In genomic region chr5:113031557-113031956, GRCh38 we compare ENCODE assay signal across 15 cellular contexts. TPM values are rescaled to one million over a fixed set of nuclear protein-coding genes. Genes with fewer than 3 reads are reported as not detected.
A peak's percentile ranks its signal among the peaks of the same experiment; 100 is the strongest.
DNase-seq lines count a peak whose midpoint lies in the region; ATAC-seq and TF ChIP-seq lines count a peak whose summit lies in the region.
"Had no signal": no experiment of that assay in that cellular context is flagged by ENCODE, and none has a peak within 500 bp of the region (broad histone marks: within the 10 kb centered on the region; RNA-seq: fewer than 3 reads in every experiment).

No MANE protein-coding gene starts in this region.

- no peaks in the 10 kb centered on the region for H3K9me3 ChIP-seq in H9 (ENCODE audit: control insufficient read depth, low read depth, low read length)
- H3K9me3 ChIP-seq in iPS-20b (ENCODE audit: insufficient read depth, low read depth, low read length) = no peaks in the 10 kb centered on the region
- no peaks in the 10 kb centered on the region for H3K9me3 ChIP-seq in parathyroid adenoma (ENCODE audit: control insufficient read depth, low read length)
- H3K9me3 ChIP-seq: SK-N-SH had no signal

- H3K27me3 ChIP-seq in H9 (ENCODE audit: insufficient read depth, low read length) (no peaks in the 10 kb centered on the region), iPS-20b (ENCODE audit: insufficient read depth, low read length) (no peaks in the 10 kb centered on the region), parathyroid adenoma (ENCODE audit: control insufficient read depth, insufficient read depth, low read length) (no peaks in the 10 kb centered on the region)

- no peak overlapping the region for H3K4me3 ChIP-seq in iPS-20b (ENCODE audit: low read length)
- no peak overlapping the region for H3K4me3 ChIP-seq in parathyroid adenoma (ENCODE audit: low read depth, low read length)

- no peak overlapping the region for H2BK15ac ChIP-seq in H9 (ENCODE audit: low read depth, low read length)

- H3K4me2 ChIP-seq in H9 (ENCODE audit: insufficient read depth, insufficient read length, low read length) (no peak overlapping the region), parathyroid adenoma (ENCODE audit: low read length) (no peak overlapping the region)
- H3K4me2 ChIP-seq: SK-N-SH had no signal

- no peak overlapping the region for H2AK5ac ChIP-seq in H9 (ENCODE audit: insufficient read length, low read length)

- peaks cover 30% of the 10 kb centered on the region for H3K36me3 ChIP-seq in iPS-20b (ENCODE audit: insufficient read depth, low read depth, low read length)
- no peaks in the 10 kb centered on the region for H3K36me3 ChIP-seq in parathyroid adenoma (ENCODE audit: control insufficient read depth, insufficient read depth, low read length)

- no peak overlapping the region for H4K5ac ChIP-seq in H9 (ENCODE audit: insufficient read length, low read depth, low read length)

- H3K4me3 Mint-ChIP-seq in H9 = no peak overlapping the region
- H3K4me3 Mint-ChIP-seq: CD8-positive, alpha-beta T cell; IgD-negative memory B cell had no signal

- H4K91ac ChIP-seq in H9 (ENCODE audit: insufficient read length, low read depth, low read length) = no peak overlapping the region

- no peak overlapping the region for H2AFZ ChIP-seq in H9 (ENCODE audit: low read length)
- H2AFZ ChIP-seq in parathyroid adenoma = no peak overlapping the region

- peak overlapping the region; percentile 12; the same call in 1 of the 2 replicates for H3K14ac ChIP-seq in H9 (ENCODE audit: insufficient read depth, low read length)

- H3K23me2 ChIP-seq in H9 (ENCODE audit: insufficient read length, low read depth, low read length, poor library complexity, severe bottlenecking) = no peaks in the 10 kb centered on the region

- H3K9ac ChIP-seq in H9 (ENCODE audit: extremely low read depth, insufficient read length, low read length) (no peak overlapping the region), iPS-20b (ENCODE audit: low read depth, low read length) (peak overlapping the region; percentile 4; the same call in 1 of the 2 replicates), parathyroid adenoma (no peak overlapping the region)
- H3K9ac ChIP-seq: SK-N-SH had no signal

- no peak overlapping the region for H2BK12ac ChIP-seq in H9 (ENCODE audit: insufficient read length, low read depth, low read length)

- ATAC-seq in GM21423 (IDR thresholded peaks at IDR 0.05; ENCODE audit: unreplicated experiment) = no peak
- ATAC-seq: CD8-positive, alpha-beta T cell had no signal

- no peak overlapping the region for H4K8ac ChIP-seq in H9 (replicated peaks; ENCODE audit: insufficient read length, low read depth, low read length)

- H3K23ac ChIP-seq in H9 (ENCODE audit: insufficient read length, low read depth, low read length) = no peak overlapping the region

- H3K4me1 Mint-ChIP-seq in H9 = peaks cover 38 to 43% of the 10 kb centered on the region in 2 experiments

- H3K4me1 ChIP-seq in H9 (ENCODE audit: insufficient read depth, low read length) (no peaks in the 10 kb centered on the region; the same call in 1 of the 2 replicates), iPS-20b (ENCODE audit: insufficient read depth, low read length) (peaks cover 35% of the 10 kb centered on the region), parathyroid adenoma (peaks cover 62% of the 10 kb centered on the region)

- peaks cover 25 to 29% (median 25%) of the 10 kb centered on the region in 3 experiments; a peak in 6 of 7 replicates for H3K36me3 Mint-ChIP-seq in H9 (ENCODE audit: insufficient read depth in 1 of 3, low read depth in 3 of 3)

- no CpG with 5 or more reads among the region's 2 CpGs for WGBS in H9 (ENCODE audit: extremely low coverage, insufficient read length, low lambda C conversion rate)

- no peak overlapping the region for H2BK120ac ChIP-seq in H9 (ENCODE audit: low read depth, low read length, poor library complexity, severe bottlenecking)

- no peaks in the 10 kb centered on the region for H3K79me1 ChIP-seq in H9 (ENCODE audit: insufficient read depth, low read depth, low read length, poor library complexity, severe bottlenecking)

- peak overlapping the region; percentile 31 to 89 (median 63); a peak in 6 of 7 replicates for H3K27ac Mint-ChIP-seq in H9
- H3K27ac Mint-ChIP-seq: IgD-negative memory B cell had no signal

- TF ChIP-seq CTCF in H9 (conservative IDR thresholded peaks at IDR 0.05) (no peak), RWPE1 (conservative IDR thresholded peaks at IDR 0.05; ENCODE audit: low read depth) (no peak), parathyroid adenoma (IDR thresholded peaks at IDR 0.05) (no peak)

- no peak overlapping the region for H3K18ac ChIP-seq in H9 (ENCODE audit: insufficient read length, low read depth, low read length)

- CTCF ChIA-PET in RWPE1 (lab: Yijun Ruan, JAX) = interaction anchor here (0.7 kb wide), 2 partner anchors 90 to 352 kb away, joined by 3 to 4 read pairs; no protein-coding TSS in a partner anchor

- no peaks in the 10 kb centered on the region; the same call in 1 of the 2 replicates for H3K27me3 Mint-ChIP-seq in H9 (ENCODE audit: low read depth)
- H3K27me3 Mint-ChIP-seq: IgD-negative memory B cell had no signal

- no peaks in the 10 kb centered on the region for H4K20me1 ChIP-seq in H9 (ENCODE audit: control insufficient read depth, insufficient read depth, insufficient read length)

- H2BK20ac ChIP-seq in H9 (ENCODE audit: low read depth, low read length, poor library complexity, severe bottlenecking) = no peak overlapping the region

- no peak overlapping the region for H3K27ac ChIP-seq in H9 (ENCODE audit: insufficient read length, low read depth, low read length)
- 0 out of 2 replicates have a peak overlapping the region, but pooled peaks have one; percentile 19 for H3K27ac ChIP-seq in RWPE1
- H3K27ac ChIP-seq in iPS-20b (ENCODE audit: low read length) = no peak overlapping the region
- H3K27ac ChIP-seq in parathyroid adenoma = peak overlapping the region; percentile 95

- POLR2A ChIA-PET in RWPE1 (lab: Yijun Ruan, JAX; ENCODE audit: low non-redundant PET) = interaction anchor here (0.7 kb wide), 1 partner anchor 136 kb away, joined by 6 read pairs; no protein-coding TSS in a partner anchor

- DNase-seq in H9 (no peak), RWPE1 (ENCODE audit: low spot score) (no peak), SKM-1 (lab: John Stamatoyannopoulos, UW; ENCODE audit: unreplicated experiment) (no peak), NCI-H1417 (lab: John Stamatoyannopoulos, UW) (no peak)
- DNase-seq: CD8-positive, alpha-beta T cell; H7; NCI-H2029; NCI-H510A; NCI-H82; Right ventricle myocardium superior; SK-N-SH had no signal

- H3K79me2 ChIP-seq in H9 (ENCODE audit: insufficient read depth, low read length) (no peaks in the 10 kb centered on the region), parathyroid adenoma (peaks cover 9% of the 10 kb centered on the region)

- no peaks in the 10 kb centered on the region for H3K9me3 Mint-ChIP-seq in H9
- H3K9me3 Mint-ChIP-seq: CD8-positive, alpha-beta T cell; IgD-negative memory B cell had no signal

- H2BK5ac ChIP-seq in H9 (ENCODE audit: insufficient read length, low read length) = no peak overlapping the region

- H3T11ph ChIP-seq in H9 (ENCODE audit: low read length) = no peak overlapping the region

- no peak overlapping the region for H3K56ac ChIP-seq in H9 (ENCODE audit: insufficient read length, low read depth, low read length)

- no peak overlapping the region for H3K4ac ChIP-seq in H9 (ENCODE audit: low read depth, low read length)

RNA-seq across cellular contexts. Expression of gene DCP2, which starts 55.0 kb away (rescaled TPM):
- 164 and 176 TPM in 2 replicates for total RNA-seq in H9 (2021)

Comparison
In these comparisons a context has a peak if more than half of its experiments do, and no peak if none do; other contexts are left out.
1. H3K27ac ChIP-seq: peak in RWPE1 (single experiment) and parathyroid adenoma (single experiment); none in H9 (single experiment) and iPS-20b (single experiment).